11 cellular contexts compared by ENCODE assay signal in the genomic region with DNA sequence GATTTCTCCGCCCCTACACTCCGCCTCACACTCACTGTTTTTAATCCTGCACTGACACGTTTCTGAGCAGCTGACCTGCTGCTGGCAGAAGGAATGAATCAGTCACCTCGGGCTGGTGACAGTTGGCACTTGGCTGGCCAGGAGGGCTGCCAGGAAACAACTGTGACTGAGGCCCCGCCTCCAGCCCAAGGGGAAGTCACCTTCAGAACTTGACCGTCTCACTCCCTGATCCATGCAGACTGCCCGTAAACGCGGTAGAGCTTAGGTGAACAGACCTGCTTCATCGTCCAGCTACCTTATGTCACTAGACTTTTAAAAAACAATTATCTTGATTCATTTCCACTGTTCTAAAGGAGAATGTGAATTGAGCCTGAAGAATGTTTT.
DNase-seq lines count a peak whose midpoint lies in the region; ATAC-seq and TF ChIP-seq lines count a peak whose summit lies in the region.
"Had no signal": no experiment of that assay in that cellular context is flagged by ENCODE, and none has a peak within 500 bp of the region (broad histone marks: within the 10 kb centered on the region; RNA-seq: fewer than 3 reads in every experiment).

No MANE protein-coding gene starts in this region.

- H3K9ac ChIP-seq in mammary epithelial cell (ENCODE audit: insufficient read depth, low read length), result no peak overlapping the region

- H3K36me3 Mint-ChIP-seq in activated naive CD4-positive, alpha-beta T cell treated with anti-CD3 and anti-CD28 coated beads, Interleukin-2, amount 50 U/mL, for 72 hours, result no peaks in the 10 kb centered on the region
- H3K36me3 Mint-ChIP-seq: natural killer cell had no signal

- no peak overlapping the region for H3K27ac ChIP-seq in mammary epithelial cell (ENCODE audit: insufficient read depth, low read depth, low read length)
- H3K27ac ChIP-seq in upper lobe of right lung, result no peak overlapping the region
- H3K27ac ChIP-seq: HL-60 had no signal

- no peaks in the 10 kb centered on the region for H3K27me3 ChIP-seq in mammary epithelial cell (ENCODE audit: insufficient read depth, low read length)
- H3K27me3 ChIP-seq in upper lobe of right lung, result no peaks in the 10 kb centered on the region

- WGBS in mammary epithelial cell (ENCODE audit: low coverage, missing lambda C conversion rate), result 7% methylated on average over 6 of the region's 10 CpGs

- no peaks in the 10 kb centered on the region for H3K9me3 ChIP-seq in mammary epithelial cell (replicated peaks; ENCODE audit: insufficient read depth, low read length)
- no peaks in the 10 kb centered on the region for H3K9me3 ChIP-seq in upper lobe of right lung

- intact Hi-C loops in mammary epithelial cell (cut with micrococcal nuclease) (loop anchor here (1.0 kb wide), 1 partner anchor 29 kb away; no protein-coding TSS in a partner anchor), left colon (cut with DNase I, micrococcal nuclease) (no loop called here), upper lobe of right lung (cut with DNase I) (no loop called here)

- in situ Hi-C loops in mammary epithelial cell (cut with MboI; ENCODE audit: low sequenced_read_pairs in 2 of 2), result no loop called here

- no TSS peak for BruUV-seq in mammary epithelial cell (replicated peaks; lab: Mats Ljungman, UMichigan)

- ATAC-seq in left colon (peak; percentile 88), upper lobe of right lung (peak; percentile 90), HG03196 (IDR thresholded peaks at IDR 0.05; ENCODE audit: unreplicated experiment) (no peak)
- no peak for ATAC-seq in activated naive CD4-positive, alpha-beta T cell treated with anti-CD3 and anti-CD28 coated beads, Interleukin-2, amount 50 U/mL, for 72 hours

- H3K4me1 ChIP-seq in mammary epithelial cell (ENCODE audit: insufficient read depth, low read length), result peaks cover 22% of the 10 kb centered on the region
- H3K4me1 ChIP-seq in upper lobe of right lung, result peaks cover 15% of the 10 kb centered on the region

- no peak overlapping the region for H3K27ac Mint-ChIP-seq in activated naive CD4-positive, alpha-beta T cell treated with anti-CD3 and anti-CD28 coated beads, Interleukin-2, amount 50 U/mL, for 72 hours
- H3K27ac Mint-ChIP-seq: natural killer cell had no signal

- CTCF ChIA-PET in mammary epithelial cell (lab: Charles Lee; ENCODE audit: low non-redundant PET), result interaction anchor here (0.7 kb wide), 1 partner anchor 184 kb away, joined by 4 read pairs; no protein-coding TSS in a partner anchor

- H3K9me3 Mint-ChIP-seq in activated naive CD4-positive, alpha-beta T cell treated with anti-CD3 and anti-CD28 coated beads, Interleukin-2, amount 50 U/mL, for 72 hours, result no peaks in the 10 kb centered on the region
- H3K9me3 Mint-ChIP-seq: natural killer cell had no signal

- H3K4me3 ChIP-seq in mammary epithelial cell (replicated peaks in 1 of 3; ENCODE audit: insufficient read depth in 1 of 3, low read depth in 2 of 3, low read length in 3 of 3) (no peak overlapping the region), upper lobe of right lung (no peak overlapping the region)

- no peaks in the 10 kb centered on the region for H3K79me2 ChIP-seq in mammary epithelial cell (ENCODE audit: insufficient read depth, low read length)

- peak overlapping the region; percentile 17 for H3K4me2 ChIP-seq in mammary epithelial cell (ENCODE audit: insufficient read depth, low read depth, low read length)

- no peak overlapping the region for H2AFZ ChIP-seq in mammary epithelial cell (ENCODE audit: low read depth, low read length)

- TF ChIP-seq CTCF in mammary epithelial cell (conservative IDR thresholded peaks at IDR 0.05 in 1 of 2, IDR thresholded peaks at IDR 0.05 in 1 of 2; ENCODE audit: extremely low read depth in 1 of 2, insufficient read depth in 1 of 2, low read depth in 1 of 2, low read length in 2 of 2) (no peak), upper lobe of right lung (IDR thresholded peaks at IDR 0.05) (no peak)

- H3K36me3 ChIP-seq in mammary epithelial cell (ENCODE audit: insufficient read depth, low read length), result no peaks in the 10 kb centered on the region
- peaks cover 21% of the 10 kb centered on the region for H3K36me3 ChIP-seq in upper lobe of right lung

- DNase-seq in NCI-H510A treated with DMSO at 0.1 percent for 48 hours (lab: John Stamatoyannopoulos, UW), result peak; percentile 19
- DNase-seq in NCI-H510A (lab: John Stamatoyannopoulos, UW), result no peak
- DNase-seq in mammary epithelial cell, result peak; percentile 87
- peak; percentile 89 to 93 for DNase-seq in left colon
- DNase-seq in upper lobe of right lung, result peak; percentile 88
- no peak for DNase-seq in activated naive CD4-positive, alpha-beta T cell treated with anti-CD3 and anti-CD28 coated beads, Interleukin-2, amount 50 U/mL, for 72 hours (ENCODE audit: low spot score in 2 of 2)
- no peak for DNase-seq in COLO829 (ENCODE audit: low spot score)
- DNase-seq: ACHN, natural killer cell had no signal

- dilution Hi-C loops in mammary epithelial cell (cut with HindIII; ENCODE audit: low sequenced_read_pairs), result no loop called here

- H4K20me1 ChIP-seq in mammary epithelial cell (ENCODE audit: insufficient read depth, low read length), result no peaks in the 10 kb centered on the region

Comparison
In these comparisons a context has a peak if more than half of its experiments do, and no peak if none do; other contexts are left out.
1. DNase-seq: peak in NCI-H510A treated with DMSO at 0.1 percent for 48 hours (single experiment), mammary epithelial cell (single experiment), left colon (2 of 2) and upper lobe of right lung (single experiment); none in NCI-H510A (single experiment), activated naive CD4-positive, alpha-beta T cell treated with anti-CD3 and anti-CD28 coated beads, Interleukin-2, amount 50 U/mL, for 72 hours (0 of 2) and COLO829 (single experiment).
2. ATAC-seq: peak in left colon (single experiment) and upper lobe of right lung (single experiment); none in activated naive CD4-positive, alpha-beta T cell treated with anti-CD3 and anti-CD28 coated beads, Interleukin-2, amount 50 U/mL, for 72 hours (0 of 2) and HG03196 (single experiment).